Comparison of ENCODE assay signal across 1 cellular context in the genomic region with DNA sequence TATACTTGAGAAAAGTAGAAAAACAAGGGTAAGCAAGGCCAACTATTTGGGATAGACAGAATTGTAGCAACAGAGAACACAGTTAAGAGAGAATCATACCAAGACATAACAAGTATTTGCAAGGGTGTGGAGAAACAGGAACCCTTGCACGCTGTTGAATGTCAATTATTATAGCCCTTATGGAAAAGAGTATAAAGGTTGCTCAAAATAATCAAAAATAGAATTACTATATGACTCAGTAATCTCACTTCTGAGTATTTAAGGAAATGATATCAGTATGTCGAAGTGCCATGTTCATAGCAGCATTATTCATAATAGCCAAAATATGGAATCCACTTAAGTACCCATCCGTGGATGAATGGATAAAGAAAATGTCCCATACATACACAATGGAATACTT.
TF ChIP-seq lines count a peak whose summit lies in the region.

No MANE protein-coding gene starts in this region.

TF ChIP-seq in IMR-90, 13 proteins besides CTCF, POLR2A, EP300 and RAD21 (continued from another document):
- TF ChIP-seq FOS (IDR thresholded peaks at IDR 0.05; ENCODE audit: low read depth, low read length) (no peak), CHD1 (IDR thresholded peaks at IDR 0.05; ENCODE audit: low read depth, low read length) (no peak), BHLHE40 (IDR thresholded peaks at IDR 0.05; ENCODE audit: low read depth, low read length) (no peak), RFX5 (IDR thresholded peaks at IDR 0.05; ENCODE audit: low read depth, low read length) (no peak), MXI1 (IDR thresholded peaks at IDR 0.05; ENCODE audit: borderline replicate concordance, low read depth, low read length) (no peak)
- TF ChIP-seq, protein P1, sequence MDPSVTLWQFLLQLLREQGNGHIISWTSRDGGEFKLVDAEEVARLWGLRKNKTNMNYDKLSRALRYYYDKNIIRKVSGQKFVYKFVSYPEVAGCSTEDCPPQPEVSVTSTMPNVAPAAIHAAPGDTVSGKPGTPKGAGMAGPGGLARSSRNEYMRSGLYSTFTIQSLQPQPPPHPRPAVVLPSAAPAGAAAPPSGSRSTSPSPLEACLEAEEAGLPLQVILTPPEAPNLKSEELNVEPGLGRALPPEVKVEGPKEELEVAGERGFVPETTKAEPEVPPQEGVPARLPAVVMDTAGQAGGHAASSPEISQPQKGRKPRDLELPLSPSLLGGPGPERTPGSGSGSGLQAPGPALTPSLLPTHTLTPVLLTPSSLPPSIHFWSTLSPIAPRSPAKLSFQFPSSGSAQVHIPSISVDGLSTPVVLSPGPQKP (IDR thresholded peaks at IDR 0.05; ENCODE audit: borderline replicate concordance, low read depth, low read length), result no peak
